ENCODE assay signal across 13 cellular contexts in genomic region chr12:77060883-77061240, GRCh38. TPM values are rescaled to one million over a fixed set of nuclear protein-coding genes. Genes with fewer than 3 reads are reported as not detected.
DNase-seq lines count a peak whose midpoint lies in the region; ATAC-seq and TF ChIP-seq lines count a peak whose summit lies in the region.
"Had no signal": no experiment of that assay in that cellular context is flagged by ENCODE, and none has a peak within 500 bp of the region (broad histone marks: within the 10 kb centered on the region; RNA-seq: fewer than 3 reads in every experiment).

No MANE protein-coding gene starts in this region.

- H3K27me3 ChIP-seq in SK-N-SH (ENCODE audit: insufficient read depth), result no peaks in the 10 kb centered on the region
- H3K27me3 ChIP-seq: neural progenitor cell, thyroid gland had no signal

- DNase-seq in SK-N-SH (no peak), HFFc6 (no peak), GM19238 (ENCODE audit: insufficient read length, low spot score) (no peak), Right ventricle myocardium superior (no peak), substantia nigra (lab: John Stamatoyannopoulos, UW) (no peak)
- DNase-seq in stimulated activated naive B cell treated with anti-CD40 and anti-IgM and Interleukin-4, amounts not matched to agents 10 μg/mL and 1 μg/mL and 100 μg/mL, for 72 hours, result no peak
- DNase-seq: activated naive CD4-positive, alpha-beta T cell treated with anti-CD3 and anti-CD28 coated beads, Interleukin-2, amount 10 ng/mL, durations not matched to agents 7 days and 5 days; stimulated activated CD4-positive, alpha-beta T cell treated with anti-CD3 and anti-CD28 coated beads, Interleukin-2, amount 100 ng/mL, for 48 hours; thyroid gland had no signal

- H3K9me3 Mint-ChIP-seq in HFFc6, result no peaks in the 10 kb centered on the region
- H3K9me3 Mint-ChIP-seq in stimulated activated naive B cell treated with anti-CD40 and anti-IgM and Interleukin-4, amounts not matched to agents 10 μg/mL and 1 μg/mL and 100 μg/mL, for 72 hours, result no peaks in the 10 kb centered on the region
- H3K9me3 Mint-ChIP-seq: activated naive CD4-positive, alpha-beta T cell treated with anti-CD3 and anti-CD28 coated beads, Interleukin-2, amount 10 ng/mL, durations not matched to agents 7 days and 5 days; neural progenitor cell had no signal

- peak overlapping the region; percentile 91; the same call in 1 of the 2 replicates for H3K4me3 Mint-ChIP-seq in HFFc6
- H3K4me3 Mint-ChIP-seq in stimulated activated naive B cell treated with anti-CD40 and anti-IgM and Interleukin-4, amounts not matched to agents 10 μg/mL and 1 μg/mL and 100 μg/mL, for 72 hours, result peak overlapping the region; percentile 5 to 8
- H3K4me3 Mint-ChIP-seq: activated naive CD4-positive, alpha-beta T cell treated with anti-CD3 and anti-CD28 coated beads, Interleukin-2, amount 10 ng/mL, durations not matched to agents 7 days and 5 days; neural progenitor cell had no signal

- TF ChIP-seq RAD21 in SK-N-SH (IDR thresholded peaks at IDR 0.05; ENCODE audit: low read length), result no peak

- H3K4me2 ChIP-seq in SK-N-SH, result peak overlapping the region; percentile 77
- H3K4me2 ChIP-seq: neural progenitor cell had no signal

- H3F3A ChIP-seq in SK-N-SH (replicated peaks; ENCODE audit: insufficient read depth), result peaks cover 39% of the 10 kb centered on the region

- 95% methylated on average over 5 of the region's 5 CpGs for WGBS in SK-N-SH (ENCODE audit: low lambda C conversion rate)

- no peak for TF ChIP-seq EP300 in SK-N-SH (IDR thresholded peaks at IDR 0.05; ENCODE audit: borderline replicate concordance in 1 of 2, low read depth in 1 of 2, low read length in 1 of 2)

- H3K4me3 ChIP-seq in SK-N-SH (ENCODE audit: low read depth in 2 of 2, low read length in 1 of 2), result no peak overlapping the region
- H3K4me3 ChIP-seq: neural progenitor cell, thyroid gland had no signal

- intact Hi-C loops in Right ventricle myocardium superior (cut with DNase I), result no loop called here

- ATAC-seq in SK-N-SH treated with all-trans-retinoic acid at 6 μM for 48 hours (no peak), HG03432 (IDR thresholded peaks at IDR 0.05; ENCODE audit: unreplicated experiment) (peak; percentile 37), Right ventricle myocardium superior (ENCODE audit: poor library complexity) (no peak)
- ATAC-seq in stimulated activated naive B cell treated with anti-CD40 and anti-IgM and Interleukin-4, amounts not matched to agents 10 μg/mL and 1 μg/mL and 100 μg/mL, for 72 hours (replicated peaks), result peak in 1 of 2 donors; percentile 25

- peaks cover 46% of the 10 kb centered on the region for H3K36me3 Mint-ChIP-seq in HFFc6 (ENCODE audit: low read depth)
- H3K36me3 Mint-ChIP-seq in stimulated activated naive B cell treated with anti-CD40 and anti-IgM and Interleukin-4, amounts not matched to agents 10 μg/mL and 1 μg/mL and 100 μg/mL, for 72 hours, result peaks cover 2 to 3% of the 10 kb centered on the region in 2 donors

- H3K79me2 ChIP-seq in SK-N-SH (ENCODE audit: insufficient read depth), result peaks cover 96% of the 10 kb centered on the region

- TF ChIP-seq CTCF in SK-N-SH (IDR thresholded peaks at IDR 0.05), result no peak
- TF ChIP-seq CTCF in HFFc6 (IDR thresholded peaks at IDR 0.05), result no peak

- H4K20me1 ChIP-seq in SK-N-SH (ENCODE audit: insufficient read depth), result no peaks in the 10 kb centered on the region

- H3K27ac ChIP-seq in SK-N-SH (ENCODE audit: low read depth in 2 of 2, low read length in 1 of 2) (peak overlapping the region in 1 of 2 experiments; percentile 79; a peak in 2 of 4 replicates), substantia nigra (ENCODE audit: low read depth, low read length, poor library complexity, severe bottlenecking) (no peak overlapping the region)
- H3K27ac ChIP-seq: neural progenitor cell, thyroid gland, VCaP had no signal

- H3K27me3 Mint-ChIP-seq in HFFc6 (ENCODE audit: insufficient read depth), result peaks cover 2% of the 10 kb centered on the region; the same call in 1 of the 2 replicates
- H3K27me3 Mint-ChIP-seq in stimulated activated naive B cell treated with anti-CD40 and anti-IgM and Interleukin-4, amounts not matched to agents 10 μg/mL and 1 μg/mL and 100 μg/mL, for 72 hours, result peaks cover 6 to 19% of the 10 kb centered on the region in 2 donors

- POLR2A ChIA-PET in SK-N-SH (lab: Yijun Ruan, JAX), result no interaction called here

- H3K36me3 ChIP-seq in SK-N-SH (replicated peaks in 1 of 2; ENCODE audit: control insufficient read depth in 1 of 2, insufficient read depth in 2 of 2, low read length in 1 of 2), result peaks cover 5 to 43% of the 10 kb centered on the region in 2 experiments
- H3K36me3 ChIP-seq: thyroid gland had no signal

- H3K4me1 ChIP-seq in SK-N-SH (ENCODE audit: control insufficient read depth in 1 of 2, insufficient read depth in 2 of 2, low read depth in 1 of 2, low read length in 1 of 2), result peaks cover 0 to 10% of the 10 kb centered on the region in 2 experiments

- H3K9me2 ChIP-seq in SK-N-SH, result no peaks in the 10 kb centered on the region

- CTCF ChIA-PET in SK-N-SH (lab: Yijun Ruan, JAX), result interaction anchor here (1.2 to 3.3 kb wide), 2 partner anchors 11 to 50 kb away, joined by 4 to 27 read pairs; no protein-coding TSS in a partner anchor

- no peak overlapping the region for H3K9ac ChIP-seq in SK-N-SH
- H3K9ac ChIP-seq: neural progenitor cell had no signal

- H3K9me3 ChIP-seq in SK-N-SH, result no peaks in the 10 kb centered on the region
- H3K9me3 ChIP-seq: thyroid gland had no signal

- peak overlapping the region; percentile 95 for H3K27ac Mint-ChIP-seq in HFFc6
- H3K27ac Mint-ChIP-seq in stimulated activated naive B cell treated with anti-CD40 and anti-IgM and Interleukin-4, amounts not matched to agents 10 μg/mL and 1 μg/mL and 100 μg/mL, for 72 hours, result peak overlapping the region; percentile 21
- H3K27ac Mint-ChIP-seq: activated naive CD4-positive, alpha-beta T cell treated with anti-CD3 and anti-CD28 coated beads, Interleukin-2, amount 10 ng/mL, durations not matched to agents 7 days and 5 days; neural progenitor cell had no signal

- H2AFZ ChIP-seq in SK-N-SH (ENCODE audit: low read depth), result no peak overlapping the region
- H2AFZ ChIP-seq: neural progenitor cell had no signal

- H3K4me1 Mint-ChIP-seq in HFFc6 (ENCODE audit: low read depth), result peaks cover 80% of the 10 kb centered on the region
- H3K4me1 Mint-ChIP-seq in stimulated activated naive B cell treated with anti-CD40 and anti-IgM and Interleukin-4, amounts not matched to agents 10 μg/mL and 1 μg/mL and 100 μg/mL, for 72 hours, result peaks cover 34 to 47% of the 10 kb centered on the region in 2 donors

TF ChIP-seq in SK-N-SH, 30 proteins besides CTCF, POLR2A, EP300 and RAD21 (continues in another document):
- TF ChIP-seq TAF1 (IDR thresholded peaks at IDR 0.05; ENCODE audit: borderline replicate concordance, low read depth, low read length) (no peak), ZBTB33 (IDR thresholded peaks at IDR 0.05; ENCODE audit: borderline replicate concordance, low read depth) (no peak), ELF1 (IDR thresholded peaks at IDR 0.05) (no peak)

TF ChIP-seq in SK-N-SH treated with all-trans-retinoic acid at 6 μM for 48 hours, 23 proteins besides CTCF, POLR2A, EP300 and RAD21:
- TF ChIP-seq, protein P1, sequence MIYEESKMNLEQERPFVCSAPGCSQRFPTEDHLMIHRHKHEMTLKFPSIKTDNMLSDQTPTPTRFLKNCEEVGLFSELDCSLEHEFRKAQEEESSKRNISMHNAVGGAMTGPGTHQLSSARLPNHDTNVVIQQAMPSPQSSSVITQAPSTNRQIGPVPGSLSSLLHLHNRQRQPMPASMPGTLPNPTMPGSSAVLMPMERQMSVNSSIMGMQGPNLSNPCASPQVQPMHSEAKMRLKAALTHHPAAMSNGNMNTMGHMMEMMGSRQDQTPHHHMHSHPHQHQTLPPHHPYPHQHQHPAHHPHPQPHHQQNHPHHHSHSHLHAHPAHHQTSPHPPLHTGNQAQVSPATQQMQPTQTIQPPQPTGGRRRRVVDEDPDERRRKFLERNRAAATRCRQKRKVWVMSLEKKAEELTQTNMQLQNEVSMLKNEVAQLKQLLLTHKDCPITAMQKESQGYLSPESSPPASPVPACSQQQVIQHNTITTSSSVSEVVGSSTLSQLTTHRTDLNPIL (CRISPR knock-in tag; IDR thresholded peaks at IDR 0.05; ENCODE audit: low read depth), result no peak
- no peak for TF ChIP-seq BACH2 (CRISPR knock-in tag; IDR thresholded peaks at IDR 0.05; ENCODE audit: borderline replicate concordance)
- no peak for TF ChIP-seq GLIS3 (CRISPR knock-in tag; IDR thresholded peaks at IDR 0.05)
- no peak for TF ChIP-seq ESRRG (CRISPR knock-in tag; IDR thresholded peaks at IDR 0.05)
- no peak for TF ChIP-seq RARB (CRISPR knock-in tag; IDR thresholded peaks at IDR 0.05)
- TF ChIP-seq CSDC2 (CRISPR knock-in tag; IDR thresholded peaks at IDR 0.05), result no peak
- TF ChIP-seq ZNF8 (CRISPR knock-in tag; IDR thresholded peaks at IDR 0.05), result no peak
- no peak for TF ChIP-seq ZNF565 (CRISPR knock-in tag; conservative IDR thresholded peaks at IDR 0.05; ENCODE audit: low read depth)
- no peak for TF ChIP-seq ARNTL (CRISPR knock-in tag; IDR thresholded peaks at IDR 0.05; ENCODE audit: borderline replicate concordance, low read depth)
- TF ChIP-seq TCF4 (CRISPR knock-in tag; IDR thresholded peaks at IDR 0.05; ENCODE audit: borderline replicate concordance), result no peak
- no peak for TF ChIP-seq ISL1 (CRISPR knock-in tag; IDR thresholded peaks at IDR 0.05)
- TF ChIP-seq ZFP3 (CRISPR knock-in tag; IDR thresholded peaks at IDR 0.05), result no peak
- TF ChIP-seq PPARA (CRISPR knock-in tag; IDR thresholded peaks at IDR 0.05; ENCODE audit: borderline replicate concordance), result no peak
- no peak for TF ChIP-seq PATZ1 (CRISPR knock-in tag; IDR thresholded peaks at IDR 0.05; ENCODE audit: borderline replicate concordance)

RNA-seq across cellular contexts. Expression of gene E2F7, which starts 4.5 kb away (rescaled TPM):
- 8.8 and 9.2 TPM in 2 replicates for polyA plus RNA-seq in SK-N-SH (2012; rRNA removed)
- 8.1 and 8.4 TPM in 2 replicates for polyA plus RNA-seq in SK-N-SH (2012; cell fraction: cytosol; rRNA removed)
- 14.7 and 20.5 TPM in 2 replicates for polyA plus RNA-seq in SK-N-SH (2012; cell fraction: nucleus; rRNA removed)
- total RNA-seq in HFFc6 (2021; fragmentation: NEBNext Ultra II Directional; extraction: Animal tissue kit (Norgen Biotek cat#: 25700)), result 10 to 100 TPM in 5 of 6 experiments, 1 to 10 TPM in 1; 6.3 to 24.4 (median 18.0) TPM
- total RNA-seq in Right ventricle myocardium superior, result 0.08 TPM
